ENCODE assay signal across 2 cellular contexts in the genomic region with DNA sequence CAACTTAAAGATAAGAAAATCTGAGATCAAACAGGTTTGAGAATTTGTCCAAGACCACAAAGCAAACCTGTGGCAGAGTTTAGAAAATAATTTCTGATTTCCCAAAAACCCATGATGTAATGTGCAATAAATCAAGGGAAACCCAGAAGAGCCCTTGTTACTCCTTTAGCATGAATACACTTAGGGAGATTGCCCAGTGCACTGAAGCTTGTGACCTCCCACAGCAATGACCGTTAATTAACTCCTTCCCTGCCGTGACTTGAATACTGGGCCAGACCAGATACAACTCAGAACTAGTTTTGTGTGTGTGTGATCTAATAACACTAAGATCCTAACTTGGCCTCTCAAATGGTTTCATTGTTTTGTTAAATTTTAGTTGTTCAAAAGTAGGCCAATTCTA.
TF ChIP-seq lines count a peak whose summit lies in the region.

No MANE protein-coding gene starts in this region.

TF ChIP-seq in SK-N-SH, 30 proteins besides CTCF, POLR2A, EP300 and RAD21 (continued from another document):
- no peak for TF ChIP-seq ZBTB33 (IDR thresholded peaks at IDR 0.05; ENCODE audit: borderline replicate concordance, low read depth)
- no peak for TF ChIP-seq PBX3 (IDR thresholded peaks at IDR 0.05)
- TF ChIP-seq JUND (IDR thresholded peaks at IDR 0.05): no peak
- no peak for TF ChIP-seq NFIC (IDR thresholded peaks at IDR 0.05; ENCODE audit: borderline replicate concordance)
- TF ChIP-seq TCF12 (IDR thresholded peaks at IDR 0.05): no peak
- no peak for TF ChIP-seq ELF1 (IDR thresholded peaks at IDR 0.05)
- TF ChIP-seq MXI1 (IDR thresholded peaks at IDR 0.05; ENCODE audit: low read depth, low read length): no peak
- TF ChIP-seq IRF3 (IDR thresholded peaks at IDR 0.05; ENCODE audit: low read depth, low read length): no peak

TF ChIP-seq in SK-N-SH treated with all-trans-retinoic acid at 6 μM for 48 hours, 23 proteins besides CTCF, POLR2A, EP300 and RAD21 (continued from another document):
- TF ChIP-seq, protein P1, sequence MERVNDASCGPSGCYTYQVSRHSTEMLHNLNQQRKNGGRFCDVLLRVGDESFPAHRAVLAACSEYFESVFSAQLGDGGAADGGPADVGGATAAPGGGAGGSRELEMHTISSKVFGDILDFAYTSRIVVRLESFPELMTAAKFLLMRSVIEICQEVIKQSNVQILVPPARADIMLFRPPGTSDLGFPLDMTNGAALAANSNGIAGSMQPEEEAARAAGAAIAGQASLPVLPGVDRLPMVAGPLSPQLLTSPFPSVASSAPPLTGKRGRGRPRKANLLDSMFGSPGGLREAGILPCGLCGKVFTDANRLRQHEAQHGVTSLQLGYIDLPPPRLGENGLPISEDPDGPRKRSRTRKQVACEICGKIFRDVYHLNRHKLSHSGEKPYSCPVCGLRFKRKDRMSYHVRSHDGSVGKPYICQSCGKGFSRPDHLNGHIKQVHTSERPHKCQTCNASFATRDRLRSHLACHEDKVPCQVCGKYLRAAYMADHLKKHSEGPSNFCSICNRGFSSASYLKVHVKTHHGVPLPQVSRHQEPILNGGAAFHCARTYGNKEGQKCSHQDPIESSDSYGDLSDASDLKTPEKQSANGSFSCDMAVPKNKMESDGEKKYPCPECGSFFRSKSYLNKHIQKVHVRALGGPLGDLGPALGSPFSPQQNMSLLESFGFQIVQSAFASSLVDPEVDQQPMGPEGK (CRISPR knock-in tag; IDR thresholded peaks at IDR 0.05; ENCODE audit: borderline replicate concordance): no peak
TF ChIP-seq in SK-N-SH treated with all-trans-retinoic acid at 6 μM for 48 hours: peak in this region for 0.
